In the genomic region with DNA sequence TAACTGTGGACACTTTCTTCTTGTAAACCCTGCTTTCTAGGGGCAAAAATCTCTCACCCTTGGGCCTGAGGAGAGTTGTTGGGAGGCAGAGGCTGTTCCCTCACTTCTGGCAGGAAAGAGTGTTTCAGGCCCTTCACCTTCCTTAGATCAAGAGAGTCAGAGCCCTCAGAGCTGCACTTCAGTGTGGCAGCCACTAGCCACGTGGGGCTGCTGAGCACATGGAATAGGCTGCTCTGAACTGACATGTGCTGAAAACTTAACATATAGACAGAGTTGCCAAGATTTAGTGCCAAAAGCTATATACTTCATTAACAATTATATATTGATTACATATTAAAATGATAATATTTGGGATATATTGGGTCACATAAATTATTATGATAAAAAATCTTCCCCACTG, we compare ENCODE assay signal across 28 cellular contexts. TPM values are rescaled to one million over a fixed set of nuclear protein-coding genes. Genes with fewer than 3 reads are reported as not detected.
DNase-seq lines count a peak whose midpoint lies in the region; ATAC-seq, FAIRE-seq and TF ChIP-seq lines count a peak whose summit lies in the region.
"Had no signal": no experiment of that assay in that cellular context is flagged by ENCODE, and none has a peak within 500 bp of the region (broad histone marks: within the 10 kb centered on the region; RNA-seq: fewer than 3 reads in every experiment).

No MANE protein-coding gene starts in this region.

- no peaks in the 10 kb centered on the region for H4K20me1 ChIP-seq in mammary epithelial cell (ENCODE audit: insufficient read depth, low read length)
- H4K20me1 ChIP-seq in astrocyte (ENCODE audit: insufficient read depth, low read length): no peaks in the 10 kb centered on the region

- 11% methylated on average over 1 of the region's 1 CpG for WGBS in mammary epithelial cell (ENCODE audit: low coverage, missing lambda C conversion rate)

- peaks cover 9% of the 10 kb centered on the region for H3K4me1 Mint-ChIP-seq in MCF 10A (ENCODE audit: insufficient read depth, unreplicated experiment)
- H3K4me1 Mint-ChIP-seq in astrocyte (ENCODE audit: low read depth, unreplicated experiment): peaks cover 6% of the 10 kb centered on the region
- peaks cover 4% of the 10 kb centered on the region for H3K4me1 Mint-ChIP-seq in progenitor cell of endocrine pancreas (ENCODE audit: low read depth)
- peaks cover 9% of the 10 kb centered on the region for H3K4me1 Mint-ChIP-seq in osteocyte (ENCODE audit: unreplicated experiment)
- H3K4me1 Mint-ChIP-seq: neural progenitor cell had no signal

- BruUV-seq in mammary epithelial cell (replicated peaks; lab: Mats Ljungman, UMichigan) (no TSS peak), MCF 10A (replicated peaks; lab: Mats Ljungman, UMichigan) (no TSS peak)

- FAIRE-seq in astrocyte (lab: Jason Lieb, UNC): no peak
- FAIRE-seq: islet of Langerhans, TTC549 had no signal

- no peak for ATAC-seq in activated CD4-positive, CD25-positive, alpha-beta regulatory T cell treated with anti-CD3 and anti-CD28 coated beads, Interleukin-2, amount 50 U/mL, for 24 hours
- ATAC-seq: body of pancreas, left lobe of liver had no signal

- H3K4me2 ChIP-seq in mammary epithelial cell (ENCODE audit: insufficient read depth, low read depth, low read length) (no peak overlapping the region), astrocyte (ENCODE audit: low read length) (no peak overlapping the region)
- H3K4me2 ChIP-seq: neural progenitor cell had no signal

- TF ChIP-seq CTCF in mammary epithelial cell (conservative IDR thresholded peaks at IDR 0.05 in 1 of 2, IDR thresholded peaks at IDR 0.05 in 1 of 2; ENCODE audit: extremely low read depth in 1 of 2, insufficient read depth in 1 of 2, low read depth in 1 of 2, low read length in 2 of 2) (no peak), MCF 10A (IDR thresholded peaks at IDR 0.05; ENCODE audit: unreplicated experiment) (no peak), astrocyte (IDR thresholded peaks at IDR 0.05; ENCODE audit: insufficient read depth, low read depth, low read length) (no peak), progenitor cell of endocrine pancreas (IDR thresholded peaks at IDR 0.05; ENCODE audit: unreplicated experiment) (peak; percentile 10), osteocyte (IDR thresholded peaks at IDR 0.05) (no peak), ascending aorta (IDR thresholded peaks at IDR 0.05) (no peak)

- H3K4me3 ChIP-seq in mammary epithelial cell (replicated peaks in 1 of 3; ENCODE audit: insufficient read depth in 1 of 3, low read depth in 2 of 3, low read length in 3 of 3) (no peak overlapping the region), astrocyte (ENCODE audit: insufficient read depth, low read depth, low read length) (no peak overlapping the region), ascending aorta (no peak overlapping the region)
- H3K4me3 ChIP-seq: body of pancreas, neural progenitor cell, prostate gland, sigmoid colon, SK-N-MC had no signal

- H3K4me1 ChIP-seq in mammary epithelial cell (ENCODE audit: insufficient read depth, low read length) (peaks cover 4% of the 10 kb centered on the region), astrocyte (ENCODE audit: insufficient read depth, low read length) (peaks cover 4% of the 10 kb centered on the region), ascending aorta (peaks cover 0 to 4% of the 10 kb centered on the region in 2 donors)
- H3K4me1 ChIP-seq: neural progenitor cell, prostate gland had no signal

- H3K27me3 Mint-ChIP-seq in MCF 10A (ENCODE audit: insufficient read depth, unreplicated experiment) (no peaks in the 10 kb centered on the region), astrocyte (ENCODE audit: low read depth, unreplicated experiment) (peaks cover 2% of the 10 kb centered on the region), progenitor cell of endocrine pancreas (no peaks in the 10 kb centered on the region), osteocyte (ENCODE audit: unreplicated experiment) (no peaks in the 10 kb centered on the region)
- H3K27me3 Mint-ChIP-seq: activated CD4-positive, alpha-beta memory T cell treated with anti-CD3 and anti-CD28 coated beads, Interleukin-2, amount 10 ng/mL, durations not matched to agents 7 days and 5 days; B cell; CD4-positive, alpha-beta memory T cell; type B pancreatic cell had no signal

- in situ Hi-C loops in mammary epithelial cell (cut with MboI; ENCODE audit: low sequenced_read_pairs in 2 of 2): no loop called here

- H3K27me3 ChIP-seq in mammary epithelial cell (ENCODE audit: insufficient read depth, low read length) (no peaks in the 10 kb centered on the region), astrocyte (ENCODE audit: insufficient read depth, low read length) (no peaks in the 10 kb centered on the region), ascending aorta (no peaks in the 10 kb centered on the region)
- H3K27me3 ChIP-seq: body of pancreas, neural progenitor cell, sigmoid colon had no signal

- H3K9me3 Mint-ChIP-seq in MCF 10A (ENCODE audit: unreplicated experiment) (no peaks in the 10 kb centered on the region), astrocyte (ENCODE audit: unreplicated experiment) (no peaks in the 10 kb centered on the region), progenitor cell of endocrine pancreas (ENCODE audit: low read depth) (peaks cover 3% of the 10 kb centered on the region), osteocyte (ENCODE audit: unreplicated experiment) (peaks cover 7% of the 10 kb centered on the region)
- H3K9me3 Mint-ChIP-seq: CD4-positive, alpha-beta memory T cell; dendritic cell treated with granulocyte-macrophage colony-stimulating factor and Interleukin-4, amounts not matched to agents 40 ng/mL and 50 ng/mL, for 4 days; neural progenitor cell had no signal

- H3K36me3 ChIP-seq in mammary epithelial cell (ENCODE audit: insufficient read depth, low read length) (no peaks in the 10 kb centered on the region), astrocyte (ENCODE audit: insufficient read depth, low read length) (no peaks in the 10 kb centered on the region), ascending aorta (no peaks in the 10 kb centered on the region)
- H3K36me3 ChIP-seq: neural progenitor cell, prostate gland, sigmoid colon had no signal

- DNase-seq in mammary epithelial cell (no peak), MCF 10A (ENCODE audit: unreplicated experiment) (no peak), NCI-H69 (lab: John Stamatoyannopoulos, UW) (peak; percentile 14), astrocyte (ENCODE audit: low read depth) (no peak), progenitor cell of endocrine pancreas (ENCODE audit: low spot score, unreplicated experiment) (no peak), osteocyte (ENCODE audit: extremely low spot score, unreplicated experiment) (no peak), ascending aorta (ENCODE audit: low spot score in 2 of 2) (no peak)
- DNase-seq: activated CD4-positive, alpha-beta memory T cell treated with anti-CD3 and anti-CD28 coated beads, Interleukin-2, amount 10 ng/mL, durations not matched to agents 7 days and 5 days; activated CD8-positive, alpha-beta memory T cell treated with anti-CD3 and anti-CD28 coated beads, Interleukin-2, amount 50 U/mL, for 4 hours; activated naive CD4-positive, alpha-beta T cell; body of pancreas; CD4-positive, alpha-beta memory T cell; IMR-90; NCI-H1105; NCI-H187 treated with DMSO at 0.1 percent for 48 hours; NCI-H526; sigmoid colon; stimulated activated CD4-positive, alpha-beta T cell treated with anti-CD3 and anti-CD28 coated beads, Interleukin-4, amount 100 ng/mL, for 1 hour had no signal

- H3K9me3 ChIP-seq in mammary epithelial cell (replicated peaks; ENCODE audit: insufficient read depth, low read length) (no peaks in the 10 kb centered on the region), astrocyte (ENCODE audit: insufficient read depth, low read depth, low read length) (no peaks in the 10 kb centered on the region), ascending aorta (no peaks in the 10 kb centered on the region)
- H3K9me3 ChIP-seq: body of pancreas, prostate gland, sigmoid colon had no signal

- CTCF ChIA-PET in mammary epithelial cell (lab: Charles Lee; ENCODE audit: low non-redundant PET): no interaction called here
- CTCF ChIA-PET in MCF 10A (lab: Yijun Ruan, JAX): interaction anchor here (0.8 to 1.6 kb wide), 2 partner anchors 16 to 306 kb away, joined by 3 to 4 read pairs; no protein-coding TSS in a partner anchor

- H2AFZ ChIP-seq in mammary epithelial cell (ENCODE audit: low read depth, low read length) (peak overlapping the region; percentile 53), astrocyte (ENCODE audit: low read depth, low read length) (peak overlapping the region; percentile 16)
- H2AFZ ChIP-seq: neural progenitor cell had no signal

- no peak overlapping the region for H3K27ac Mint-ChIP-seq in MCF 10A (ENCODE audit: low read depth, unreplicated experiment)
- no peak overlapping the region for H3K27ac Mint-ChIP-seq in astrocyte (ENCODE audit: unreplicated experiment)
- no peak overlapping the region for H3K27ac Mint-ChIP-seq in progenitor cell of endocrine pancreas
- no peak overlapping the region for H3K27ac Mint-ChIP-seq in osteocyte (ENCODE audit: unreplicated experiment)
- H3K27ac Mint-ChIP-seq: activated CD4-positive, alpha-beta memory T cell treated with anti-CD3 and anti-CD28 coated beads, Interleukin-2, amount 10 ng/mL, durations not matched to agents 7 days and 5 days; B cell; CD4-positive, alpha-beta memory T cell; dendritic cell treated with granulocyte-macrophage colony-stimulating factor and Interleukin-4, amounts not matched to agents 40 ng/mL and 50 ng/mL, for 4 days; neural progenitor cell; type B pancreatic cell had no signal

- POLR2A ChIA-PET in MCF 10A (lab: Yijun Ruan, JAX): no interaction called here

- dilution Hi-C loops in mammary epithelial cell (cut with HindIII; ENCODE audit: low sequenced_read_pairs): no loop called here

- H3K27ac ChIP-seq in mammary epithelial cell (ENCODE audit: insufficient read depth, low read depth, low read length): no peak overlapping the region
- no peak overlapping the region for H3K27ac ChIP-seq in astrocyte (ENCODE audit: low read depth, low read length)
- H3K27ac ChIP-seq in ascending aorta: no peak overlapping the region
- H3K27ac ChIP-seq: body of pancreas, neural progenitor cell, prostate gland, sigmoid colon, SK-N-MC had no signal

- H3K9ac ChIP-seq in mammary epithelial cell (ENCODE audit: insufficient read depth, low read length) (no peak overlapping the region), astrocyte (ENCODE audit: low read length) (no peak overlapping the region)
- H3K9ac ChIP-seq: neural progenitor cell had no signal

- H3K36me3 Mint-ChIP-seq in MCF 10A (ENCODE audit: insufficient read depth, unreplicated experiment) (no peaks in the 10 kb centered on the region), astrocyte (ENCODE audit: low read depth, unreplicated experiment) (no peaks in the 10 kb centered on the region), progenitor cell of endocrine pancreas (ENCODE audit: insufficient read depth) (no peaks in the 10 kb centered on the region), osteocyte (ENCODE audit: unreplicated experiment) (no peaks in the 10 kb centered on the region)
- H3K36me3 Mint-ChIP-seq: neural progenitor cell had no signal

- H3K4me3 Mint-ChIP-seq in MCF 10A (ENCODE audit: unreplicated experiment) (no peak overlapping the region), astrocyte (ENCODE audit: unreplicated experiment) (no peak overlapping the region), progenitor cell of endocrine pancreas (ENCODE audit: low read depth) (no peak overlapping the region), osteocyte (ENCODE audit: unreplicated experiment) (no peak overlapping the region)
- H3K4me3 Mint-ChIP-seq: activated CD4-positive, alpha-beta memory T cell treated with anti-CD3 and anti-CD28 coated beads, Interleukin-2, amount 10 ng/mL, durations not matched to agents 7 days and 5 days; B cell; CD4-positive, alpha-beta memory T cell; dendritic cell treated with granulocyte-macrophage colony-stimulating factor and Interleukin-4, amounts not matched to agents 40 ng/mL and 50 ng/mL, for 4 days; neural progenitor cell; type B pancreatic cell had no signal

- H3K79me2 ChIP-seq in mammary epithelial cell (ENCODE audit: insufficient read depth, low read length) (no peaks in the 10 kb centered on the region), astrocyte (ENCODE audit: insufficient read depth, low read length) (no peaks in the 10 kb centered on the region)

- intact Hi-C loops in mammary epithelial cell (cut with micrococcal nuclease) (no loop called here), MCF 10A (cut with micrococcal nuclease) (no loop called here), ascending aorta (cut with DNase I) (no loop called here)

RNA-seq across cellular contexts. Expression of a gene that starts 4.4 kb away (rescaled TPM):
- total RNA-seq in mammary epithelial cell: 10 to 100 TPM; 17.7 to 30.0 TPM
- polyA plus RNA-seq in mammary epithelial cell: 8.6 TPM
- 31.4 TPM for polyA minus RNA-seq in mammary epithelial cell
- total RNA-seq in MCF 10A (2022): 18.1 and 20.7 TPM in 2 replicates
- 22.0 and 22.8 TPM in 2 replicates for total RNA-seq in astrocyte
- total RNA-seq in progenitor cell of endocrine pancreas: 39.1 and 40.9 TPM in 2 replicates
- total RNA-seq in osteocyte: 40.7 and 41.4 TPM in 2 replicates
- 31.1 TPM for total RNA-seq in ascending aorta
